ENCODE assay signal across 8 cellular contexts in the genomic region with DNA sequence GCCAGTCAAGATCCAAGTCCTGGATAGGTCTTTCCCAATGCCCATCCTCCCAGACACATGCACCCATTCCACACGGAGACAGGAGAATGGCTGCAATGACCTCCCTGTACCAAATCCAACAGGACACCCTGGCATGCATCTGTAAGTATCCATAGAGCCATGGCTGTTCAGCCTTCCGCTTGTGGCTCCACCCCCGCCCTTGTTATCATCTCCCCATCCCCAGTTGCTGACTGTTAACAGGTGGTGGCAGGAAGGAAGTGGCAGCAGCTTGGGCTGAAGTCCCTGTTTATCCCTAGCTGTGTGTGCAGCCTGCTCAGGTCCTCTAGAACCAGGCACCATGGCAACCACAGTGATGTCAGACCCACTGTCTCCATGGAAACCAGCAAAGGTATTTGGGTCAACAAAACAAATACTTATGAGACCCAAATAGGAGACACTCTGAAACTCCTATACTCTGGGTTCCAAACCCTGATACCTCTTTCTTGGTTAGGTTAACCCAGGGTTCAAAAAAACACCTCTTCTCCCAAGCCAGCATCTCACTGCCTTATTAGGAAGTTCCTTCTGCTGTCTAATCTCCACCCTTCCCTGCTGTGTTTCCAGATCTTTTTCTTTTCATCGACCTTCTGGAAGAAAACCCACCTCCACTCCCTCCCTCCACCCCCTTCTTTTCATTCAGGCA. TPM values are rescaled to one million over a fixed set of nuclear protein-coding genes. Genes with fewer than 3 reads are reported as not detected.
DNase-seq lines count a peak whose midpoint lies in the region; ATAC-seq, FAIRE-seq and TF ChIP-seq lines count a peak whose summit lies in the region.

No MANE protein-coding gene starts in this region.

- TF ChIP-seq POLR2A in H1 (IDR thresholded peaks at IDR 0.05; ENCODE audit: control extremely low read depth in 1 of 2, low read depth in 2 of 2, low read length in 2 of 2) = peak in 1 of 2 experiments; percentile 49; a peak in 1 of 3 replicates

- H3K18ac ChIP-seq in H1 (ENCODE audit: extremely low read depth, low read length) = 0 out of 2 replicates have a peak overlapping the region, but pooled peaks have one; percentile 10

- TF ChIP-seq EP300 in H1 (IDR thresholded peaks at IDR 0.05; ENCODE audit: borderline replicate concordance in 1 of 2, low read depth in 2 of 2, low read length in 2 of 2) = no peak

- no peak overlapping the region for H3K4ac ChIP-seq in H1 (replicated peaks; ENCODE audit: insufficient read length, low read depth, low read length)

- peaks cover 3 to 8% (median 5%) of the 10 kb centered on the region in 4 experiments; a peak in 5 of 8 replicates for H3K36me3 ChIP-seq in H1 (ENCODE audit: control insufficient read depth in 2 of 4, insufficient read depth in 4 of 4, low read length in 3 of 4)
- H3K36me3 ChIP-seq in mucosa of rectum (ENCODE audit: control insufficient read depth in 2 of 2, insufficient read depth in 2 of 2, low read length in 2 of 2) = peaks cover 13 to 24% of the 10 kb centered on the region in 2 donors

- H3K23me2 ChIP-seq in H1 (ENCODE audit: low read depth, low read length) = peaks cover 5% of the 10 kb centered on the region

- H3K23ac ChIP-seq in H1 (ENCODE audit: insufficient read length) = no peak overlapping the region

- TF ChIP-seq RAD21 in H1 (IDR thresholded peaks at IDR 0.05 in 1 of 2, conservative IDR thresholded peaks at IDR 0.05 in 1 of 2; ENCODE audit: low read depth in 2 of 2, low read length in 2 of 2) = no peak

- peak; percentile 24 for DNase-seq in GDM1 (lab: John Stamatoyannopoulos, UW)
- peak; percentile 73 for DNase-seq in NCI-H510A (lab: John Stamatoyannopoulos, UW)
- peak; percentile 78 to 92 for DNase-seq in activated CD8-positive, alpha-beta memory T cell treated with anti-CD3 and anti-CD28 coated beads for 1 hour (ENCODE audit: extremely low read depth in 1 of 2, low read depth in 1 of 2)
- no peak for DNase-seq in H1 (ENCODE audit: low read depth in 1 of 2, low spot score in 2 of 2)
- peak; percentile 67 to 74 for DNase-seq in stimulated activated CD8-positive, alpha-beta memory T cell treated with anti-CD3 and anti-CD28 coated beads, Interleukin-7, amount 100 ng/mL, for 1 hour (ENCODE audit: low read depth in 2 of 2)
- DNase-seq in HuH-7 (ENCODE audit: low spot score) = no peak

- peak overlapping the region; percentile 60 to 77 (median 66); a peak in 7 of 8 replicates for H3K4me3 ChIP-seq in H1 (ENCODE audit: extremely low read depth in 1 of 4, insufficient read depth in 2 of 4, low read depth in 3 of 4, low read length in 4 of 4)
- peak overlapping the region; percentile 89 to 96 for H3K4me3 ChIP-seq in mucosa of rectum (ENCODE audit: low read length in 2 of 2)

- WGBS in H1 (ENCODE audit: extremely low coverage in 1 of 2, insufficient coverage in 1 of 2, insufficient read length in 1 of 2, insufficient replicate concordance in 2 of 2, low coverage in 1 of 2, low lambda C conversion rate in 2 of 2, missing lambda C conversion rate in 1 of 2), 2 experiments = 49% methylated on average over 4 of the region's 4 CpGs; no CpG with 5 or more reads in 1 of the 2 experiments

- no peak overlapping the region for H2BK20ac ChIP-seq in H1 (ENCODE audit: low read length)

- CTCF ChIA-PET in H1 (lab: Charles Lee; ENCODE audit: partially characterized antibody) = interaction anchor here (0.8 to 9.8 kb wide), 22 partner anchors 9 to 409 kb away, joined by 3 to 132 read pairs (median 4); partner anchors contain the start of genes FLAD1, LENEP, PMVK and SHC1

- H3K27me3 ChIP-seq in H1 (replicated peaks in 1 of 4; ENCODE audit: control insufficient read depth in 3 of 4, extremely low read depth in 1 of 4, insufficient read depth in 3 of 4, low read length in 3 of 4) (no peaks in the 10 kb centered on the region; a peak in 2 of 7 replicates), mucosa of rectum (ENCODE audit: control insufficient read depth in 2 of 2, insufficient read depth in 2 of 2, low read length in 2 of 2) (no peaks in the 10 kb centered on the region)

- H4K5ac ChIP-seq in H1 (ENCODE audit: insufficient read length, low read depth, low read length) = no peak overlapping the region

- H3K9me3 ChIP-seq in H1 (ENCODE audit: insufficient read depth in 2 of 2, low read depth in 1 of 2, low read length in 1 of 2) (no peaks in the 10 kb centered on the region), mucosa of rectum (ENCODE audit: control insufficient read depth in 2 of 2, low read length in 2 of 2) (no peaks in the 10 kb centered on the region)

- 0 out of 2 replicates have a peak overlapping the region, but pooled peaks have one; percentile 48 for H2BK5ac ChIP-seq in H1 (ENCODE audit: low read depth, low read length)

- H3K56ac ChIP-seq in H1 (replicated peaks; ENCODE audit: insufficient read length, low read depth, low read length) = no peak overlapping the region

- H2AK5ac ChIP-seq in H1 (ENCODE audit: low read depth, low read length) = no peak overlapping the region; the same call in 1 of the 2 replicates

- H3K4me2 ChIP-seq in H1 (ENCODE audit: insufficient read depth in 1 of 2, low read depth in 2 of 2, low read length in 2 of 2) = peak overlapping the region; percentile 92 to 93

- H2AFZ ChIP-seq in H1 (ENCODE audit: low read length) = no peak overlapping the region

- TF ChIP-seq CTCF in H1 (IDR thresholded peaks at IDR 0.05; ENCODE audit: control extremely low read depth in 1 of 3, insufficient read depth in 1 of 3, low read depth in 1 of 3, low read length in 3 of 3) = no peak

- peak overlapping the region; percentile 95 for H3K27ac ChIP-seq in H1 (ENCODE audit: low read depth, low read length)
- H3K27ac ChIP-seq in mucosa of rectum (ENCODE audit: low read depth in 2 of 2, low read length in 2 of 2) = peak overlapping the region; percentile 72 to 88

- no peak overlapping the region for H3K14ac ChIP-seq in H1 (ENCODE audit: insufficient read length)

- peak overlapping the region; percentile 69; the same call in 1 of the 2 replicates for H2BK12ac ChIP-seq in H1 (ENCODE audit: low read depth, low read length)

- peak; percentile 54 for ATAC-seq in HG02678 (IDR thresholded peaks at IDR 0.05; ENCODE audit: unreplicated experiment)

- 0 out of 2 replicates have a peak, but pooled peaks cover 6% of the 10 kb centered on the region for H3K79me1 ChIP-seq in H1 (ENCODE audit: low read depth, low read length)

- no peak overlapping the region for H2BK120ac ChIP-seq in H1 (replicated peaks; ENCODE audit: low read depth, low read length)

- peak overlapping the region in 3 of 4 experiments; percentile 38 to 87 (median 82); a peak in 5 of 7 replicates for H3K9ac ChIP-seq in H1 (replicated peaks in 1 of 4; ENCODE audit: extremely low read depth in 1 of 4, low read depth in 3 of 4, low read length in 3 of 4)
- H3K9ac ChIP-seq in mucosa of rectum (ENCODE audit: low read depth in 1 of 2, low read length in 2 of 2) = peak overlapping the region; percentile 53 to 67

- no peak overlapping the region for H2BK15ac ChIP-seq in H1 (ENCODE audit: low read length)

- H4K20me1 ChIP-seq in H1 (replicated peaks in 1 of 2; ENCODE audit: control insufficient read depth in 1 of 2, insufficient read depth in 2 of 2, low read length in 2 of 2) = peaks cover 1 to 10% of the 10 kb centered on the region in 2 experiments

- H3K4me1 ChIP-seq in H1 (replicated peaks in 1 of 4; ENCODE audit: control insufficient read depth in 3 of 4, insufficient read depth in 4 of 4, low read length in 3 of 4) (peaks cover 0 to 28% (median 8%) of the 10 kb centered on the region in 4 experiments; a peak in 6 of 7 replicates), mucosa of rectum (ENCODE audit: control insufficient read depth in 2 of 2, insufficient read depth in 2 of 2, low read length in 2 of 2) (peaks cover 23 to 32% of the 10 kb centered on the region in 2 donors)

- FAIRE-seq in H1 (lab: Jason Lieb, UNC) = no peak

- no peak overlapping the region for H4K8ac ChIP-seq in H1 (ENCODE audit: extremely low read depth, insufficient read depth, low read length)

- peaks cover 0 to 8% of the 10 kb centered on the region in 2 experiments; a peak in 2 of 4 replicates for H3K79me2 ChIP-seq in H1 (ENCODE audit: control insufficient read depth in 1 of 2, insufficient read depth in 2 of 2, low read length in 2 of 2)

- H4K91ac ChIP-seq in H1 (replicated peaks; ENCODE audit: insufficient read length, low read length) = no peak overlapping the region

- POLR2A ChIA-PET in H1 (lab: Charles Lee; ENCODE audit: partially characterized antibody) = interaction anchor here (0.7 to 18.6 kb wide), 13 partner anchors 8 to 241 kb away, joined by 3 to 662 read pairs (median 5); partner anchors contain the start of genes ADAM15, CKS1B, EFNA4 and FLAD1

RNA-seq across cellular contexts. Expression of gene PBXIP1, which starts 0.7 kb away (rescaled TPM):
- total RNA-seq in H1 (2021; fragmentation: NEBNext Ultra II Directional; extraction: Animal tissue kit (Norgen Biotek cat#: 25700)) = 17.9 and 19.8 TPM in 2 replicates
- 12.0 and 14.3 TPM in 2 replicates for polyA plus RNA-seq in H1 (2011; rRNA removed)
- polyA plus RNA-seq in H1 (2011; cell fraction: cytosol; rRNA removed) = 22.3 TPM
- 31.4 TPM for polyA plus RNA-seq in H1 (2011; cell fraction: nucleus; rRNA removed)
- 23.2 to 27.8 TPM (median 26.0 TPM) in 4 replicates for polyA plus RNA-seq in H1 (2012, experiment 1 of 2)
- polyA plus RNA-seq in H1 (2012, experiment 2 of 2) = 15.7 TPM
- polyA plus RNA-seq in H1 (2013, experiment 1 of 2) = 23.5 TPM
- polyA plus RNA-seq in H1 (2013, experiment 2 of 2) = 23.6 TPM
- polyA minus RNA-seq in H1 (2011; rRNA and poly(A)+ RNA removed) = 13.3 and 14.2 TPM in 2 replicates
- 12.4 TPM for polyA minus RNA-seq in H1 (2011; cell fraction: cytosol; rRNA and poly(A)+ RNA removed)
- polyA minus RNA-seq in H1 (2011; cell fraction: nucleus; rRNA and poly(A)+ RNA removed) = 13.7 TPM

RNA-seq across cellular contexts. Expression of gene PYGO2, which starts 6.4 kb away (rescaled TPM):
- 31.6 and 32.4 TPM in 2 replicates for total RNA-seq in H1 (2021; fragmentation: NEBNext Ultra II Directional; extraction: Animal tissue kit (Norgen Biotek cat#: 25700))
- 31.0 and 36.3 TPM in 2 replicates for polyA plus RNA-seq in H1 (2011; rRNA removed)
- polyA plus RNA-seq in H1 (2011; cell fraction: cytosol; rRNA removed) = 24.4 TPM
- polyA plus RNA-seq in H1 (2011; cell fraction: nucleus; rRNA removed) = 31.8 TPM
- polyA plus RNA-seq in H1 (2012, experiment 1 of 2) = 26.7 to 28.7 TPM (median 28.3 TPM) in 4 replicates
- 38.2 TPM for polyA plus RNA-seq in H1 (2012, experiment 2 of 2)
- 22.4 TPM for polyA plus RNA-seq in H1 (2013, experiment 1 of 2)
- polyA plus RNA-seq in H1 (2013, experiment 2 of 2) = 21.0 TPM
- polyA minus RNA-seq in H1 (2011; rRNA and poly(A)+ RNA removed) = 17.6 and 24.9 TPM in 2 replicates
- polyA minus RNA-seq in H1 (2011; cell fraction: cytosol; rRNA and poly(A)+ RNA removed) = 18.0 TPM
- polyA minus RNA-seq in H1 (2011; cell fraction: nucleus; rRNA and poly(A)+ RNA removed) = 14.7 TPM

RNA-seq across cellular contexts. Expression of gene SHC1, which starts 15.4 kb away (rescaled TPM):
- 204 and 212 TPM in 2 replicates for total RNA-seq in H1 (2021; fragmentation: NEBNext Ultra II Directional; extraction: Animal tissue kit (Norgen Biotek cat#: 25700))
- 177 and 197 TPM in 2 replicates for polyA plus RNA-seq in H1 (2011; rRNA removed)
- polyA plus RNA-seq in H1 (2011; cell fraction: cytosol; rRNA removed) = 199 TPM
- 757 TPM for polyA plus RNA-seq in H1 (2011; cell fraction: nucleus; rRNA removed)
- polyA plus RNA-seq in H1 (2012, experiment 1 of 2) = 146 to 233 TPM (median 185 TPM) in 4 replicates
- 206 TPM for polyA plus RNA-seq in H1 (2012, experiment 2 of 2)
- 197 TPM for polyA plus RNA-seq in H1 (2013, experiment 1 of 2)
- 196 TPM for polyA plus RNA-seq in H1 (2013, experiment 2 of 2)
- 204 and 224 TPM in 2 replicates for polyA minus RNA-seq in H1 (2011; rRNA and poly(A)+ RNA removed)
- 101 TPM for polyA minus RNA-seq in H1 (2011; cell fraction: cytosol; rRNA and poly(A)+ RNA removed)
- polyA minus RNA-seq in H1 (2011; cell fraction: nucleus; rRNA and poly(A)+ RNA removed) = 123 TPM

RNA-seq across cellular contexts. Expression of gene PMVK, which starts 18.7 kb away (rescaled TPM):
- 26.5 and 30.5 TPM in 2 replicates for total RNA-seq in H1 (2021; fragmentation: NEBNext Ultra II Directional; extraction: Animal tissue kit (Norgen Biotek cat#: 25700))
- 23.8 and 36.8 TPM in 2 replicates for polyA plus RNA-seq in H1 (2011; rRNA removed)
- 48.2 TPM for polyA plus RNA-seq in H1 (2011; cell fraction: cytosol; rRNA removed)
- polyA plus RNA-seq in H1 (2011; cell fraction: nucleus; rRNA removed) = 27.9 TPM
- 30.7 to 53.6 TPM (median 51.4 TPM) in 4 replicates for polyA plus RNA-seq in H1 (2012, experiment 1 of 2)
- polyA plus RNA-seq in H1 (2012, experiment 2 of 2) = 26.4 TPM
- polyA plus RNA-seq in H1 (2013, experiment 1 of 2) = 18.8 TPM
- polyA plus RNA-seq in H1 (2013, experiment 2 of 2) = 21.2 TPM
- polyA minus RNA-seq in H1 (2011; rRNA and poly(A)+ RNA removed) = 11.3 and 12.9 TPM in 2 replicates
- 14.0 TPM for polyA minus RNA-seq in H1 (2011; cell fraction: cytosol; rRNA and poly(A)+ RNA removed)
- polyA minus RNA-seq in H1 (2011; cell fraction: nucleus; rRNA and poly(A)+ RNA removed) = 8.5 TPM

RNA-seq across cellular contexts. Expression of gene CKS1B, which starts 19.3 kb away (rescaled TPM):
- 284 and 294 TPM in 2 replicates for total RNA-seq in H1 (2021; fragmentation: NEBNext Ultra II Directional; extraction: Animal tissue kit (Norgen Biotek cat#: 25700))
- 801 and 1,025 TPM in 2 replicates for polyA plus RNA-seq in H1 (2011; rRNA removed)
- 668 TPM for polyA plus RNA-seq in H1 (2011; cell fraction: cytosol; rRNA removed)
- 301 TPM for polyA plus RNA-seq in H1 (2011; cell fraction: nucleus; rRNA removed)
- polyA plus RNA-seq in H1 (2012, experiment 1 of 2) = 458 to 597 TPM (median 493 TPM) in 4 replicates
- polyA plus RNA-seq in H1 (2012, experiment 2 of 2) = 299 TPM
- 459 TPM for polyA plus RNA-seq in H1 (2013, experiment 1 of 2)
- polyA plus RNA-seq in H1 (2013, experiment 2 of 2) = 480 TPM
- polyA minus RNA-seq in H1 (2011; rRNA and poly(A)+ RNA removed) = 354 and 434 TPM in 2 replicates
- 129 TPM for polyA minus RNA-seq in H1 (2011; cell fraction: cytosol; rRNA and poly(A)+ RNA removed)
- polyA minus RNA-seq in H1 (2011; cell fraction: nucleus; rRNA and poly(A)+ RNA removed) = 123 TPM

Comparison
In these comparisons a context has a peak if more than half of its experiments do, and no peak if none do; other contexts are left out.
1. DNase-seq: peak in GDM1 (single experiment), NCI-H510A (single experiment), activated CD8-positive, alpha-beta memory T cell treated with anti-CD3 and anti-CD28 coated beads for 1 hour (2 of 2) and stimulated activated CD8-positive, alpha-beta memory T cell treated with anti-CD3 and anti-CD28 coated beads, Interleukin-7, amount 100 ng/mL, for 1 hour (2 of 2); none in H1 (0 of 2) and HuH-7 (single experiment).